8 cellular contexts compared by ENCODE assay signal in genomic region chr5:32538031-32538547, GRCh38. TPM values are rescaled to one million over a fixed set of nuclear protein-coding genes. Genes with fewer than 3 reads are reported as not detected.
A peak's percentile ranks its signal among the peaks of the same experiment; 100 is the strongest.
DNase-seq lines count a peak whose midpoint lies in the region; ATAC-seq and TF ChIP-seq lines count a peak whose summit lies in the region.

No MANE protein-coding gene starts in this region.

- no peak overlapping the region for H2AK9ac ChIP-seq in IMR-90 (replicated peaks; ENCODE audit: low read depth, low read length, poor library complexity)

- H3K4me1 ChIP-seq in IMR-90 (ENCODE audit: control insufficient read depth, insufficient read depth, low read length), result peaks cover 2% of the 10 kb centered on the region

- in situ Hi-C loops in GM13977 (cut with MboI; ENCODE audit: low pct_unique_long_range_greater_than_20kb, low sequenced_read_pairs, unreplicated experiment), result no loop called here
- in situ Hi-C loops in IMR-90 (cut with MboI; ENCODE audit: low sequenced_read_pairs), result no loop called here

- H3K4me2 ChIP-seq in IMR-90 (ENCODE audit: low read depth, low read length), result no peak overlapping the region

- H3K79me1 ChIP-seq in IMR-90 (ENCODE audit: low read depth in 1 of 2, low read length in 2 of 2), result no peaks in the 10 kb centered on the region

- H2BK15ac ChIP-seq in IMR-90 (ENCODE audit: low read depth, low read length), result no peak overlapping the region

- intact Hi-C loops in IMR-90 (cut with micrococcal nuclease), result no loop called here

- H3K4ac ChIP-seq in IMR-90 (ENCODE audit: low read depth, low read length), result no peak overlapping the region

- H4K20me1 ChIP-seq in IMR-90 (ENCODE audit: insufficient read depth, low read length), result no peaks in the 10 kb centered on the region

- H2BK5ac ChIP-seq in IMR-90 (ENCODE audit: low read depth, low read length, poor library complexity, severe bottlenecking), result no peak overlapping the region

- no peaks in the 10 kb centered on the region for H3K36me3 ChIP-seq in IMR-90 (ENCODE audit: control insufficient read depth, insufficient read depth, low read length)

- no peak overlapping the region for H3K23ac ChIP-seq in IMR-90 (ENCODE audit: low read depth, low read length)

- H3K9me1 ChIP-seq in IMR-90 (ENCODE audit: insufficient read depth, low read length), result no peaks in the 10 kb centered on the region

- H3K4me3 ChIP-seq in IMR-90 (ENCODE audit: insufficient read depth, low read depth, low read length), result no peak overlapping the region

- no peaks in the 10 kb centered on the region for H3K9me3 ChIP-seq in IMR-90 (ENCODE audit: control insufficient read depth, insufficient read depth, low read length)

- peaks cover 3 to 4% of the 10 kb centered on the region in 2 donors for H3K9me3 Mint-ChIP-seq in activated T-cell treated with anti-CD3 and anti-CD28 coated beads, Interleukin-2, amount 50 U/mL, for 72 hours

- no peak overlapping the region for H3K18ac ChIP-seq in IMR-90 (ENCODE audit: low read depth, low read length)

- H4K8ac ChIP-seq in IMR-90 (ENCODE audit: low read depth in 2 of 2, low read length in 2 of 2), result no peak overlapping the region

- H3K9ac ChIP-seq in IMR-90 (ENCODE audit: low read depth, low read length), result no peak overlapping the region

- H4K91ac ChIP-seq in IMR-90 (ENCODE audit: insufficient read depth, low read depth, low read length), result no peak overlapping the region

- DNase-seq in GM13977 (ENCODE audit: low spot score) (peak; percentile 53), IMR-90 (no peak), iPS-NIHi11 (ENCODE audit: low spot score) (no peak), kidney glomerular epithelial cell (lab: John Stamatoyannopoulos, UW) (no peak), COLO668 (lab: John Stamatoyannopoulos, UW; ENCODE audit: unreplicated experiment) (no peak)
- peak; percentile 71 to 77 for DNase-seq in activated T-cell treated with anti-CD3 and anti-CD28 coated beads, Interleukin-2, amount 50 U/mL, for 72 hours
- DNase-seq in stimulated activated CD8-positive, alpha-beta memory T cell treated with anti-CD3 and anti-CD28 coated beads, Interleukin-4, amount 100 ng/mL, for 48 hours, result peak; percentile 60

- ATAC-seq in GM21528 (IDR thresholded peaks at IDR 0.05; ENCODE audit: low FRiP score, unreplicated experiment) (peak; percentile 79), IMR-90 (ENCODE audit: low read depth) (no peak)
- ATAC-seq in activated T-cell treated with anti-CD3 and anti-CD28 coated beads, Interleukin-2, amount 50 U/mL, for 72 hours (replicated peaks in 1 of 2), result peak; percentile 82

- TF ChIP-seq CTCF in GM13977 (IDR thresholded peaks at IDR 0.05; ENCODE audit: extremely low read depth, insufficient read depth, missing control alignments) (no peak), IMR-90 (conservative IDR thresholded peaks at IDR 0.05; ENCODE audit: low read depth, low read length) (no peak)

- TF ChIP-seq POLR2A in IMR-90 (IDR thresholded peaks at IDR 0.05; ENCODE audit: low read depth, low read length), result no peak

- H3K27me3 ChIP-seq in IMR-90 (ENCODE audit: control insufficient read depth, insufficient read depth, low read length), result no peaks in the 10 kb centered on the region

- CTCF ChIA-PET in IMR-90 (lab: Yijun Ruan, JAX), result no interaction called here

- no peak for TF ChIP-seq RAD21 in IMR-90 (IDR thresholded peaks at IDR 0.05; ENCODE audit: low read length)

- POLR2A ChIA-PET in IMR-90 (lab: Charles Lee; ENCODE audit: unreplicated experiment), result no interaction called here

- no peak overlapping the region for H3K27ac ChIP-seq in IMR-90 (ENCODE audit: insufficient read depth, low read length)

- no peak overlapping the region for H3K56ac ChIP-seq in IMR-90 (ENCODE audit: extremely low read depth, insufficient read depth, low read length)

- peak overlapping the region; percentile 59 to 68 for H3K4me3 Mint-ChIP-seq in activated T-cell treated with anti-CD3 and anti-CD28 coated beads, Interleukin-2, amount 50 U/mL, for 72 hours

- dilution Hi-C loops in IMR-90 (cut with HindIII; ENCODE audit: low sequenced_read_pairs, unreplicated experiment), result no loop called here

- no peak overlapping the region for H3K14ac ChIP-seq in IMR-90 (replicated peaks; ENCODE audit: low read depth, low read length)

- peak overlapping the region; percentile 51 for H3K27ac Mint-ChIP-seq in activated T-cell treated with anti-CD3 and anti-CD28 coated beads, Interleukin-2, amount 50 U/mL, for 72 hours

- H4K5ac ChIP-seq in IMR-90 (ENCODE audit: low read depth, low read length), result no peak overlapping the region

- BruUV-seq in IMR-90 (replicated peaks; lab: Mats Ljungman, UMichigan), result no TSS peak

- no peak overlapping the region for H2AK5ac ChIP-seq in IMR-90 (ENCODE audit: low read depth, low read length)

- H3K4me1 Mint-ChIP-seq in activated T-cell treated with anti-CD3 and anti-CD28 coated beads, Interleukin-2, amount 50 U/mL, for 72 hours (ENCODE audit: low read depth), result peaks cover 89% of the 10 kb centered on the region

- H3K36me3 Mint-ChIP-seq in activated T-cell treated with anti-CD3 and anti-CD28 coated beads, Interleukin-2, amount 50 U/mL, for 72 hours (ENCODE audit: insufficient read depth in 2 of 2), result peaks cover 18 to 23% of the 10 kb centered on the region in 2 donors

- no peak overlapping the region for H2BK120ac ChIP-seq in IMR-90 (ENCODE audit: low read depth, low read length)

- H2AFZ ChIP-seq in IMR-90 (replicated peaks; ENCODE audit: low read length, poor library complexity), result peak overlapping the region; percentile 27

- H3K27me3 Mint-ChIP-seq in activated T-cell treated with anti-CD3 and anti-CD28 coated beads, Interleukin-2, amount 50 U/mL, for 72 hours (ENCODE audit: low read depth), result no peaks in the 10 kb centered on the region

- no CpG with 5 or more reads among the region's 7 CpGs for WGBS in IMR-90 (ENCODE audit: extremely low coverage in 2 of 2, insufficient read length in 1 of 2), 2 experiments

- H2BK20ac ChIP-seq in IMR-90 (ENCODE audit: low read depth, low read length), result no peak overlapping the region

TF ChIP-seq in IMR-90, 13 proteins besides CTCF, POLR2A, EP300 and RAD21:
- TF ChIP-seq CEBPB (IDR thresholded peaks at IDR 0.05; ENCODE audit: low read depth, low read length) (no peak), MXI1 (IDR thresholded peaks at IDR 0.05; ENCODE audit: borderline replicate concordance, low read depth, low read length) (no peak), NFE2L2 (IDR thresholded peaks at IDR 0.05; ENCODE audit: low read depth, low read length) (no peak), ELK1 (IDR thresholded peaks at IDR 0.05; ENCODE audit: borderline replicate concordance, low read depth, low read length) (no peak), SMC3 (IDR thresholded peaks at IDR 0.05; ENCODE audit: low read depth, low read length) (no peak), USF2 (IDR thresholded peaks at IDR 0.05; ENCODE audit: low read depth, low read length) (no peak)

RNA-seq across cellular contexts. Expression of gene SUB1, which starts 47.3 kb away (rescaled TPM):
- 19.5 and 90.5 TPM in 2 replicates for total RNA-seq in IMR-90 (2012; rRNA removed)
- 117 and 155 TPM in 2 replicates for polyA plus RNA-seq in IMR-90 (2012; rRNA removed)
- 3.1 and 6.0 TPM in 2 replicates for polyA plus RNA-seq in IMR-90 (2012; cell fraction: cytosol; rRNA removed)
- 4.2 and 27.6 TPM in 2 replicates for polyA plus RNA-seq in IMR-90 (2012; cell fraction: nucleus; rRNA removed; ENCODE audit: low replicate concordance)
- total RNA-seq in activated T-cell treated with anti-CD3 and anti-CD28 coated beads, Interleukin-2, amount 50 U/mL, for 72 hours, result 100 to 1,000 TPM; 362 to 383 TPM

Comparison
In these comparisons a context has a peak if more than half of its experiments do, and no peak if none do; other contexts are left out.
1. DNase-seq: peak in GM13977 (single experiment), activated T-cell treated with anti-CD3 and anti-CD28 coated beads, Interleukin-2, amount 50 U/mL, for 72 hours (2 of 2) and stimulated activated CD8-positive, alpha-beta memory T cell treated with anti-CD3 and anti-CD28 coated beads, Interleukin-4, amount 100 ng/mL, for 48 hours (single experiment); none in IMR-90 (single experiment), iPS-NIHi11 (single experiment), kidney glomerular epithelial cell (single experiment) and COLO668 (single experiment).